Comparison of ENCODE assay signal across 8 cellular contexts in genomic region chr5:132257131-132258101, GRCh38.
DNase-seq lines count a peak whose midpoint lies in the region; ATAC-seq and TF ChIP-seq lines count a peak whose summit lies in the region.

Gene PDLIM4, plus strand, starts transcription at chr5:132257696. Its CDS starts 39 bp downstream, at chr5:132257735.

- DNase-seq in NCI-H2227 treated with DMSO at 0.1 percent for 48 hours (lab: John Stamatoyannopoulos, UW) = peak; percentile 4
- DNase-seq in epithelial cell of esophagus (ENCODE audit: low read depth) = peak; percentile 28
- no peak for DNase-seq in stimulated activated CD4-positive, alpha-beta T cell treated with anti-CD3 and anti-CD28 coated beads, Interleukin-1b, Interleukin-23, amount 100 ng/mL, for 48 hours
- DNase-seq in DMS 273 treated with DMSO at 0.1 percent for 48 hours (lab: John Stamatoyannopoulos, UW) = no peak

- ATAC-seq in HG03095 (IDR thresholded peaks at IDR 0.05; ENCODE audit: unreplicated experiment) = no peak
- no peak for ATAC-seq in HG03439 (IDR thresholded peaks at IDR 0.05; ENCODE audit: unreplicated experiment)

- H3K36me3 ChIP-seq in ACC112 (ENCODE audit: insufficient read depth, low read length) (no peaks in the 10 kb centered on the region), muscle layer of duodenum (ENCODE audit: control insufficient read depth in 1 of 2, insufficient read depth in 2 of 2, low read length in 2 of 2) (peaks cover 0 to 3% of the 10 kb centered on the region in 2 donors)

- H3K4me3 ChIP-seq in ACC112 (ENCODE audit: low read depth, low read length) (peak within 1 kb of the TSS; percentile 83), epithelial cell of esophagus (ENCODE audit: low read length) (peak within 1 kb of the TSS; percentile 73), muscle layer of duodenum (ENCODE audit: low read depth in 1 of 2, low read length in 2 of 2) (peak within 1 kb of the TSS; percentile 64 to 83)

- no peak for TF ChIP-seq CTCF in epithelial cell of esophagus (IDR thresholded peaks at IDR 0.05; ENCODE audit: insufficient read depth, low read depth, low read length, missing control alignments)

- H3K27me3 ChIP-seq in ACC112 (ENCODE audit: insufficient read depth, low read length) = no peaks in the 10 kb centered on the region
- H3K27me3 ChIP-seq in muscle layer of duodenum (ENCODE audit: low read depth, low read length) = peaks cover 4% of the 10 kb centered on the region

- H3K4me1 ChIP-seq in ACC112 (ENCODE audit: control insufficient read depth, insufficient read depth, low read length, unreplicated experiment) = peaks cover 38% of the 10 kb centered on the region
- H3K4me1 ChIP-seq in muscle layer of duodenum (ENCODE audit: control insufficient read depth in 1 of 2, insufficient read depth in 2 of 2, low read length in 2 of 2) = peaks cover 6 to 14% of the 10 kb centered on the region in 2 donors

- peaks cover 49% of the 10 kb centered on the region for H3K79me2 ChIP-seq in ACC112 (ENCODE audit: control insufficient read depth, insufficient read depth, low read length, unreplicated experiment)

- H3K27ac ChIP-seq in ACC112 (ENCODE audit: low read depth, low read length) = peak within 1 kb of the TSS; percentile 87
- peak within 1 kb of the TSS; percentile 99 for H3K27ac ChIP-seq in muscle layer of duodenum (ENCODE audit: low read length)

- no peaks in the 10 kb centered on the region for H3K9me3 ChIP-seq in muscle layer of duodenum (ENCODE audit: control insufficient read depth in 1 of 2, low read length in 2 of 2)

- H2AFZ ChIP-seq in ACC112 (ENCODE audit: low read length, unreplicated experiment) = peak within 1 kb of the TSS; percentile 93

Comparison
In these comparisons a context has a peak if more than half of its experiments do, and no peak if none do; other contexts are left out.
1. DNase-seq: peak in NCI-H2227 treated with DMSO at 0.1 percent for 48 hours (single experiment) and epithelial cell of esophagus (single experiment); none in stimulated activated CD4-positive, alpha-beta T cell treated with anti-CD3 and anti-CD28 coated beads, Interleukin-1b, Interleukin-23, amount 100 ng/mL, for 48 hours (single experiment) and DMS 273 treated with DMSO at 0.1 percent for 48 hours (single experiment).
2. Peak in every context shown above with its lines, with median percentiles within 50 percentile points of each other: H3K4me3 ChIP-seq.